In the genomic region with DNA sequence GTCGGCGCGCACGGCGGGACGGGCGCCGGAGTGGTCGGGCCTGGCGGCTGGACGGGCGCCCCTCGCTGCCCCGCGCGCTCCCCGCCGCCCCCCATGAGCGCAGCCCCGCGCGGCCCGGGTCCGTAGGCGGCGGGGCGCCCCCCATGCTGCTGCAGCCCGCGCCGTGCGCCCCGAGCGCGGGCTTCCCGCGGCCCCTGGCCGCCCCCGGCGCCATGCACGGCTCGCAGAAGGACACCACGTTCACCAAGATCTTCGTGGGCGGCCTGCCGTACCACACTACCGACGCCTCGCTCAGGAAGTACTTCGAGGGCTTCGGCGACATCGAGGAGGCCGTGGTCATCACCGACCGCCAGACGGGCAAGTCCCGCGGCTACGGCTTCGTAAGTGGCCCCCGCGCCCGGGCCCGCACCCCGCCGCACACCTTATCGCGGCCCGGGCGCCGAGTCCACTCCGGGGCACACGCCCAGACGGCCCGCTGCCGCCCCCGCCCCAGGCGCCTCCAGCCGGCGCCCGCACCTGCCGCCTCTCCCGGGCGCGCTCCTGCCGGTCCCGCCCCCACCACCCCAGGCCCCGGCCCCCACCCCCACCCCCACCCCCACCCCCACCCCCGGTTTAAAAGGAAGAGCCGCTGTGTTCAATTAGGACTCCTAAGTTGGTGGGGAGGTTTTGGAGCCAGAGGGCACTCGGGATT, we compare ENCODE assay signal across 3 cellular contexts.
TF ChIP-seq lines count a peak whose summit lies in the region.

No MANE protein-coding gene starts in this region.

TF ChIP-seq in SK-N-SH, 30 proteins besides CTCF, POLR2A, EP300 and RAD21:
- no peak for TF ChIP-seq MEF2A (IDR thresholded peaks at IDR 0.05; ENCODE audit: borderline replicate concordance, low read depth)
- TF ChIP-seq, protein P1, sequence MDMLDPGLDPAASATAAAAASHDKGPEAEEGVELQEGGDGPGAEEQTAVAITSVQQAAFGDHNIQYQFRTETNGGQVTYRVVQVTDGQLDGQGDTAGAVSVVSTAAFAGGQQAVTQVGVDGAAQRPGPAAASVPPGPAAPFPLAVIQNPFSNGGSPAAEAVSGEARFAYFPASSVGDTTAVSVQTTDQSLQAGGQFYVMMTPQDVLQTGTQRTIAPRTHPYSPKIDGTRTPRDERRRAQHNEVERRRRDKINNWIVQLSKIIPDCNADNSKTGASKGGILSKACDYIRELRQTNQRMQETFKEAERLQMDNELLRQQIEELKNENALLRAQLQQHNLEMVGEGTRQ (IDR thresholded peaks at IDR 0.05; ENCODE audit: borderline replicate concordance, low read depth, low read length): no peak
- TF ChIP-seq NRF1 (IDR thresholded peaks at IDR 0.05; ENCODE audit: low read depth, low read length): no peak
- TF ChIP-seq FOSL2 (IDR thresholded peaks at IDR 0.05; ENCODE audit: borderline replicate concordance, low read depth): no peak
- TF ChIP-seq, protein P2, sequence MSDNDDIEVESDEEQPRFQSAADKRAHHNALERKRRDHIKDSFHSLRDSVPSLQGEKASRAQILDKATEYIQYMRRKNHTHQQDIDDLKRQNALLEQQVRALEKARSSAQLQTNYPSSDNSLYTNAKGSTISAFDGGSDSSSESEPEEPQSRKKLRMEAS (IDR thresholded peaks at IDR 0.05; ENCODE audit: low read depth): no peak
- TF ChIP-seq, protein P3, sequence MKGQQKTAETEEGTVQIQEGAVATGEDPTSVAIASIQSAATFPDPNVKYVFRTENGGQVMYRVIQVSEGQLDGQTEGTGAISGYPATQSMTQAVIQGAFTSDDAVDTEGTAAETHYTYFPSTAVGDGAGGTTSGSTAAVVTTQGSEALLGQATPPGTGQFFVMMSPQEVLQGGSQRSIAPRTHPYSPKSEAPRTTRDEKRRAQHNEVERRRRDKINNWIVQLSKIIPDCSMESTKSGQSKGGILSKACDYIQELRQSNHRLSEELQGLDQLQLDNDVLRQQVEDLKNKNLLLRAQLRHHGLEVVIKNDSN (IDR thresholded peaks at IDR 0.05; ENCODE audit: borderline replicate concordance, low read depth): no peak
- TF ChIP-seq YY1 (IDR thresholded peaks at IDR 0.05; ENCODE audit: low read depth): no peak
- no peak for TF ChIP-seq POLR2AphosphoS5 (IDR thresholded peaks at IDR 0.05; ENCODE audit: low read depth, low read length)
- TF ChIP-seq GABPA (IDR thresholded peaks at IDR 0.05; ENCODE audit: low read depth): no peak
TF ChIP-seq in SK-N-SH: peak in this region for 0.

TF ChIP-seq in SK-N-SH treated with all-trans-retinoic acid at 6 μM for 48 hours, 23 proteins besides CTCF, POLR2A, EP300 and RAD21 (continues in another document):
- no peak for TF ChIP-seq ZNF70 (CRISPR knock-in tag; IDR thresholded peaks at IDR 0.05)
- no peak for TF ChIP-seq ZNF565 (CRISPR knock-in tag; conservative IDR thresholded peaks at IDR 0.05; ENCODE audit: low read depth)
- no peak for TF ChIP-seq ISL1 (CRISPR knock-in tag; IDR thresholded peaks at IDR 0.05)
- no peak for TF ChIP-seq ZNF8 (CRISPR knock-in tag; IDR thresholded peaks at IDR 0.05)
- TF ChIP-seq, protein P4, sequence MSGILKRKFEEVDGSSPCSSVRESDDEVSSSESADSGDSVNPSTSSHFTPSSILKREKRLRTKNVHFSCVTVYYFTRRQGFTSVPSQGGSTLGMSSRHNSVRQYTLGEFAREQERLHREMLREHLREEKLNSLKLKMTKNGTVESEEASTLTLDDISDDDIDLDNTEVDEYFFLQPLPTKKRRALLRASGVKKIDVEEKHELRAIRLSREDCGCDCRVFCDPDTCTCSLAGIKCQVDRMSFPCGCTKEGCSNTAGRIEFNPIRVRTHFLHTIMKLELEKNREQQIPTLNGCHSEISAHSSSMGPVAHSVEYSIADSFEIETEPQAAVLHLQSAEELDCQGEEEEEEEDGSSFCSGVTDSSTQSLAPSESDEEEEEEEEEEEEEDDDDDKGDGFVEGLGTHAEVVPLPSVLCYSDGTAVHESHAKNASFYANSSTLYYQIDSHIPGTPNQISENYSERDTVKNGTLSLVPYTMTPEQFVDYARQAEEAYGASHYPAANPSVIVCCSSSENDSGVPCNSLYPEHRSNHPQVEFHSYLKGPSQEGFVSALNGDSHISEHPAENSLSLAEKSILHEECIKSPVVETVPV (CRISPR knock-in tag; IDR thresholded peaks at IDR 0.05): no peak
- TF ChIP-seq, protein P5, sequence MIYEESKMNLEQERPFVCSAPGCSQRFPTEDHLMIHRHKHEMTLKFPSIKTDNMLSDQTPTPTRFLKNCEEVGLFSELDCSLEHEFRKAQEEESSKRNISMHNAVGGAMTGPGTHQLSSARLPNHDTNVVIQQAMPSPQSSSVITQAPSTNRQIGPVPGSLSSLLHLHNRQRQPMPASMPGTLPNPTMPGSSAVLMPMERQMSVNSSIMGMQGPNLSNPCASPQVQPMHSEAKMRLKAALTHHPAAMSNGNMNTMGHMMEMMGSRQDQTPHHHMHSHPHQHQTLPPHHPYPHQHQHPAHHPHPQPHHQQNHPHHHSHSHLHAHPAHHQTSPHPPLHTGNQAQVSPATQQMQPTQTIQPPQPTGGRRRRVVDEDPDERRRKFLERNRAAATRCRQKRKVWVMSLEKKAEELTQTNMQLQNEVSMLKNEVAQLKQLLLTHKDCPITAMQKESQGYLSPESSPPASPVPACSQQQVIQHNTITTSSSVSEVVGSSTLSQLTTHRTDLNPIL (CRISPR knock-in tag; IDR thresholded peaks at IDR 0.05; ENCODE audit: low read depth): no peak
- no peak for TF ChIP-seq ZFP3 (CRISPR knock-in tag; IDR thresholded peaks at IDR 0.05)
- no peak for TF ChIP-seq TOX (CRISPR knock-in tag; IDR thresholded peaks at IDR 0.05; ENCODE audit: borderline replicate concordance)
- TF ChIP-seq, protein P6, sequence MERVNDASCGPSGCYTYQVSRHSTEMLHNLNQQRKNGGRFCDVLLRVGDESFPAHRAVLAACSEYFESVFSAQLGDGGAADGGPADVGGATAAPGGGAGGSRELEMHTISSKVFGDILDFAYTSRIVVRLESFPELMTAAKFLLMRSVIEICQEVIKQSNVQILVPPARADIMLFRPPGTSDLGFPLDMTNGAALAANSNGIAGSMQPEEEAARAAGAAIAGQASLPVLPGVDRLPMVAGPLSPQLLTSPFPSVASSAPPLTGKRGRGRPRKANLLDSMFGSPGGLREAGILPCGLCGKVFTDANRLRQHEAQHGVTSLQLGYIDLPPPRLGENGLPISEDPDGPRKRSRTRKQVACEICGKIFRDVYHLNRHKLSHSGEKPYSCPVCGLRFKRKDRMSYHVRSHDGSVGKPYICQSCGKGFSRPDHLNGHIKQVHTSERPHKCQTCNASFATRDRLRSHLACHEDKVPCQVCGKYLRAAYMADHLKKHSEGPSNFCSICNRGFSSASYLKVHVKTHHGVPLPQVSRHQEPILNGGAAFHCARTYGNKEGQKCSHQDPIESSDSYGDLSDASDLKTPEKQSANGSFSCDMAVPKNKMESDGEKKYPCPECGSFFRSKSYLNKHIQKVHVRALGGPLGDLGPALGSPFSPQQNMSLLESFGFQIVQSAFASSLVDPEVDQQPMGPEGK (CRISPR knock-in tag; IDR thresholded peaks at IDR 0.05; ENCODE audit: borderline replicate concordance): no peak
- TF ChIP-seq, protein P7, sequence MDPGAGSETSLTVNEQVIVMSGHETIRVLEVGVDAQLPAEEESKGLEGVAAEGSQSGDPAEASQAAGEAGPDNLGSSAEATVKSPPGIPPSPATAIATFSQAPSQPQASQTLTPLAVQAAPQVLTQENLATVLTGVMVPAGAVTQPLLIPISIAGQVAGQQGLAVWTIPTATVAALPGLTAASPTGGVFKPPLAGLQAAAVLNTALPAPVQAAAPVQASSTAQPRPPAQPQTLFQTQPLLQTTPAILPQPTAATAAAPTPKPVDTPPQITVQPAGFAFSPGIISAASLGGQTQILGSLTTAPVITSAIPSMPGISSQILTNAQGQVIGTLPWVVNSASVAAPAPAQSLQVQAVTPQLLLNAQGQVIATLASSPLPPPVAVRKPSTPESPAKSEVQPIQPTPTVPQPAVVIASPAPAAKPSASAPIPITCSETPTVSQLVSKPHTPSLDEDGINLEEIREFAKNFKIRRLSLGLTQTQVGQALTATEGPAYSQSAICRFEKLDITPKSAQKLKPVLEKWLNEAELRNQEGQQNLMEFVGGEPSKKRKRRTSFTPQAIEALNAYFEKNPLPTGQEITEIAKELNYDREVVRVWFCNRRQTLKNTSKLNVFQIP (CRISPR knock-in tag; IDR thresholded peaks at IDR 0.05; ENCODE audit: borderline replicate concordance, low read depth): no peak
- TF ChIP-seq ARNTL (CRISPR knock-in tag; IDR thresholded peaks at IDR 0.05; ENCODE audit: borderline replicate concordance, low read depth): no peak

TF ChIP-seq in H1, 55 proteins besides CTCF, POLR2A, EP300 and RAD21:
- TF ChIP-seq MAFK (IDR thresholded peaks at IDR 0.05; ENCODE audit: low read depth, low read length) (no peak), KDM4A (IDR thresholded peaks at IDR 0.05; ENCODE audit: low read depth, low read length, severe bottlenecking) (peak; percentile 40), PHF8 (conservative IDR thresholded peaks at IDR 0.05; ENCODE audit: low read depth, low read length) (0 out of 2 replicates have a peak, but pooled peaks have one; percentile 36), KDM1A (IDR thresholded peaks at IDR 0.05; ENCODE audit: borderline replicate concordance, low read length) (no peak)
